Comparison of ENCODE assay signal across 8 cellular contexts in genomic region chr12:11580125-11580751, GRCh38.
A peak's percentile ranks its signal among the peaks of the same experiment; 100 is the strongest.
DNase-seq lines count a peak whose midpoint lies in the region; ATAC-seq and TF ChIP-seq lines count a peak whose summit lies in the region.

No MANE protein-coding gene starts in this region.

- TF ChIP-seq CTCF in esophagus muscularis mucosa (IDR thresholded peaks at IDR 0.05) (no peak), sigmoid colon (IDR thresholded peaks at IDR 0.05) (no peak), GM20000 (IDR thresholded peaks at IDR 0.05; ENCODE audit: extremely low read depth, missing control alignments) (no peak)

- intact Hi-C loops in esophagus muscularis mucosa (cut with DNase I): loop anchor here (5.0 kb wide), 2 partner anchors 67 to 312 kb away; partner anchors contain the start of gene ETV6
- intact Hi-C loops in sigmoid colon (cut with DNase I): loop anchor here (1.0 to 5.0 kb wide), 2 partner anchors 67 to 453 kb away; partner anchors contain the start of gene ETV6

- no peak for ATAC-seq in activated naive CD8-positive, alpha-beta T cell treated with anti-CD3 and anti-CD28 coated beads, Interleukin-2, amount 50 U/mL, for 24 hours
- ATAC-seq in HG03095 (IDR thresholded peaks at IDR 0.05; ENCODE audit: unreplicated experiment): no peak

- H3K4me3 ChIP-seq in esophagus muscularis mucosa (no peak overlapping the region), sigmoid colon (no peak overlapping the region)

- DNase-seq in GM04503 (ENCODE audit: low read depth): peak; percentile 77
- peak; percentile 35 for DNase-seq in NCI-H446 treated with DMSO at 0.1 percent for 48 hours (lab: John Stamatoyannopoulos, UW)
- no peak for DNase-seq in esophagus muscularis mucosa (ENCODE audit: extremely low spot score)
- peak; percentile 71 for DNase-seq in sigmoid colon
- no peak for DNase-seq in GF-D8 (lab: John Stamatoyannopoulos, UW)
- DNase-seq in activated naive CD8-positive, alpha-beta T cell treated with anti-CD3 and anti-CD28 coated beads, Interleukin-2, amount 50 U/mL, for 24 hours: no peak
- no peak for DNase-seq in GM20000 (ENCODE audit: low spot score)

- 38% methylated on average over 2 of the region's 2 CpGs for WGBS in esophagus muscularis mucosa
- 61 to 70% methylated on average over 2 of the region's 2 CpGs for WGBS in sigmoid colon, 2 donors

- TF ChIP-seq POLR2A in esophagus muscularis mucosa (IDR thresholded peaks at IDR 0.05; ENCODE audit: low read depth): no peak
- TF ChIP-seq POLR2A in sigmoid colon (IDR thresholded peaks at IDR 0.05): no peak

- no peaks in the 10 kb centered on the region for H3K36me3 ChIP-seq in esophagus muscularis mucosa
- H3K36me3 ChIP-seq in sigmoid colon: no peaks in the 10 kb centered on the region

- peaks cover 13% of the 10 kb centered on the region for H3K27me3 Mint-ChIP-seq in activated naive CD8-positive, alpha-beta T cell treated with anti-CD3 and anti-CD28 coated beads, Interleukin-2, amount 50 U/mL, for 24 hours

- H3K27ac ChIP-seq in esophagus muscularis mucosa (replicated peaks in 1 of 4) (peak overlapping the region; percentile 56 to 70 (median 67)), sigmoid colon (peak overlapping the region; percentile 57 to 69 (median 61))

- H3K4me1 Mint-ChIP-seq in activated naive CD8-positive, alpha-beta T cell treated with anti-CD3 and anti-CD28 coated beads, Interleukin-2, amount 50 U/mL, for 24 hours: peaks cover 17% of the 10 kb centered on the region

- H3K4me1 ChIP-seq in esophagus muscularis mucosa: peaks cover 0 to 52% (median 38%) of the 10 kb centered on the region in 4 donors
- H3K4me1 ChIP-seq in sigmoid colon: peaks cover 0 to 39% (median 27%) of the 10 kb centered on the region in 4 donors

- no peaks in the 10 kb centered on the region for H3K36me3 Mint-ChIP-seq in activated naive CD8-positive, alpha-beta T cell treated with anti-CD3 and anti-CD28 coated beads, Interleukin-2, amount 50 U/mL, for 24 hours (ENCODE audit: low read depth)

- H3K9me3 ChIP-seq in esophagus muscularis mucosa (no peaks in the 10 kb centered on the region), sigmoid colon (no peaks in the 10 kb centered on the region)

- H3K4me3 Mint-ChIP-seq in activated naive CD8-positive, alpha-beta T cell treated with anti-CD3 and anti-CD28 coated beads, Interleukin-2, amount 50 U/mL, for 24 hours: no peak overlapping the region

- H3K27me3 ChIP-seq in esophagus muscularis mucosa (no peaks in the 10 kb centered on the region), sigmoid colon (no peaks in the 10 kb centered on the region)

- TF ChIP-seq EP300 in esophagus muscularis mucosa (IDR thresholded peaks at IDR 0.05) (no peak), sigmoid colon (IDR thresholded peaks at IDR 0.05) (no peak)

- no peak overlapping the region for H3K27ac Mint-ChIP-seq in activated naive CD8-positive, alpha-beta T cell treated with anti-CD3 and anti-CD28 coated beads, Interleukin-2, amount 50 U/mL, for 24 hours

- no peaks in the 10 kb centered on the region for H3K9me3 Mint-ChIP-seq in activated naive CD8-positive, alpha-beta T cell treated with anti-CD3 and anti-CD28 coated beads, Interleukin-2, amount 50 U/mL, for 24 hours

Comparison
In these comparisons a context has a peak if more than half of its experiments do, and no peak if none do; other contexts are left out.
1. DNase-seq: peak in GM04503 (single experiment), NCI-H446 treated with DMSO at 0.1 percent for 48 hours (single experiment) and sigmoid colon (single experiment); none in esophagus muscularis mucosa (single experiment), GF-D8 (single experiment), activated naive CD8-positive, alpha-beta T cell treated with anti-CD3 and anti-CD28 coated beads, Interleukin-2, amount 50 U/mL, for 24 hours (single experiment) and GM20000 (single experiment).